Comparison of ENCODE assay signal across 1 cellular context in the genomic region with DNA sequence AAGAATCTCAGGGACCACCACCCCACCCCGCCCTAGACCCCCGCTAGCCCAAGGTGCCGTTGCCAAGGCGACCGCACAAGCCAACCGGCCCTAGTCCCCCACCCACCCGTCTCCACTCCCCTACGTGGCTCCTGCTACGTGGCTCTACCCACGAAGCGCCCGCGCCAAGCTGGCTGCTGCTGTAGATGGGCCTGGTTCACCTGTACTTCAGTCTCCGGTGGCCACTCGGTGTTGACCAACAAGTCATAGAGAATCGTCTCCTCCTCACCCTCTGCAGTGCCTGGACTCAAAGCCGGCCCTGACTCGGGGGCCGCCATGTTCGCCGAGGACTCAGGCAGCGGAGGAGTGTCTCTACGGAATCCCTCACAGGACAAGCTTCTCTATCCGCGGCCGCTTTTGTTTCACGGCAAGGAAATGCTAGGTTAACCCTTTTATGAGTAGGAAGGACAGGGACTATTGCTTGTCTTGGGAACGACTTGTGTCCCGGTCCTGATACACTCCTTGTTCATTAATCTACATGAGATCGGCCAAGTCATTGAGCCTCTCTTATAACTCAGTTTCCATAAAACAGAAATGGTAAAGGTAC.
TF ChIP-seq lines count a peak whose summit lies in the region.

A gene (minus strand): TSS at position 347 of the 586 bp plus-strand sequence. CDS start 30 bp downstream, at position 317.

TF ChIP-seq in K562, 482 proteins besides CTCF, POLR2A, EP300 and RAD21 (continued from another document and continues in another):
- TF ChIP-seq, protein P1, sequence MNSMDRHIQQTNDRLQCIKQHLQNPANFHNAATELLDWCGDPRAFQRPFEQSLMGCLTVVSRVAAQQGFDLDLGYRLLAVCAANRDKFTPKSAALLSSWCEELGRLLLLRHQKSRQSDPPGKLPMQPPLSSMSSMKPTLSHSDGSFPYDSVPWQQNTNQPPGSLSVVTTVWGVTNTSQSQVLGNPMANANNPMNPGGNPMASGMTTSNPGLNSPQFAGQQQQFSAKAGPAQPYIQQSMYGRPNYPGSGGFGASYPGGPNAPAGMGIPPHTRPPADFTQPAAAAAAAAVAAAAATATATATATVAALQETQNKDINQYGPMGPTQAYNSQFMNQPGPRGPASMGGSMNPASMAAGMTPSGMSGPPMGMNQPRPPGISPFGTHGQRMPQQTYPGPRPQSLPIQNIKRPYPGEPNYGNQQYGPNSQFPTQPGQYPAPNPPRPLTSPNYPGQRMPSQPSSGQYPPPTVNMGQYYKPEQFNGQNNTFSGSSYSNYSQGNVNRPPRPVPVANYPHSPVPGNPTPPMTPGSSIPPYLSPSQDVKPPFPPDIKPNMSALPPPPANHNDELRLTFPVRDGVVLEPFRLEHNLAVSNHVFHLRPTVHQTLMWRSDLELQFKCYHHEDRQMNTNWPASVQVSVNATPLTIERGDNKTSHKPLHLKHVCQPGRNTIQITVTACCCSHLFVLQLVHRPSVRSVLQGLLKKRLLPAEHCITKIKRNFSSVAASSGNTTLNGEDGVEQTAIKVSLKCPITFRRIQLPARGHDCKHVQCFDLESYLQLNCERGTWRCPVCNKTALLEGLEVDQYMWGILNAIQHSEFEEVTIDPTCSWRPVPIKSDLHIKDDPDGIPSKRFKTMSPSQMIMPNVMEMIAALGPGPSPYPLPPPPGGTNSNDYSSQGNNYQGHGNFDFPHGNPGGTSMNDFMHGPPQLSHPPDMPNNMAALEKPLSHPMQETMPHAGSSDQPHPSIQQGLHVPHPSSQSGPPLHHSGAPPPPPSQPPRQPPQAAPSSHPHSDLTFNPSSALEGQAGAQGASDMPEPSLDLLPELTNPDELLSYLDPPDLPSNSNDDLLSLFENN (IDR thresholded peaks at IDR 0.05; ENCODE audit: low read depth in 2 of 2, low read length in 2 of 2) = peak in 1 of 2 experiments; percentile 48; a peak in 1 of 4 replicates
- TF ChIP-seq, protein P2, sequence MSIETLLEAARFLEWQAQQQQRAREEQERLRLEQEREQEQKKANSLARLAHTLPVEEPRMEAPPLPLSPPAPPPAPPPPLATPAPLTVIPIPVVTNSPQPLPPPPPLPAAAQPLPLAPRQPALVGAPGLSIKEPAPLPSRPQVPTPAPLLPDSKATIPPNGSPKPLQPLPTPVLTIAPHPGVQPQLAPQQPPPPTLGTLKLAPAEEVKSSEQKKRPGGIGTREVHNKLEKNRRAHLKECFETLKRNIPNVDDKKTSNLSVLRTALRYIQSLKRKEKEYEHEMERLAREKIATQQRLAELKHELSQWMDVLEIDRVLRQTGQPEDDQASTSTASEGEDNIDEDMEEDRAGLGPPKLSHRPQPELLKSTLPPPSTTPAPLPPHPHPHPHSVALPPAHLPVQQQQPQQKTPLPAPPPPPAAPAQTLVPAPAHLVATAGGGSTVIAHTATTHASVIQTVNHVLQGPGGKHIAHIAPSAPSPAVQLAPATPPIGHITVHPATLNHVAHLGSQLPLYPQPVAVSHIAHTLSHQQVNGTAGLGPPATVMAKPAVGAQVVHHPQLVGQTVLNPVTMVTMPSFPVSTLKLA (conservative IDR thresholded peaks at IDR 0.05) = peak; percentile 50 to 55
- TF ChIP-seq ZNF212 (CRISPR knock-in tag; IDR thresholded peaks at IDR 0.05) (no peak), EP400 (IDR thresholded peaks at IDR 0.05) (peak; percentile 74), SIN3B (IDR thresholded peaks at IDR 0.05; ENCODE audit: low read depth) (peak; percentile 83), ZNF584 (CRISPR knock-in tag; IDR thresholded peaks at IDR 0.05; ENCODE audit: low read depth) (0 out of 2 replicates have a peak, but pooled peaks have one; percentile 31), ZNF408 (CRISPR knock-in tag; IDR thresholded peaks at IDR 0.05; ENCODE audit: low read depth) (no peak), RHOXF2B (CRISPR knock-in tag; conservative IDR thresholded peaks at IDR 0.05) (no peak), POLR3G (IDR thresholded peaks at IDR 0.05; ENCODE audit: extremely low read depth, insufficient read length, insufficient replicate concordance) (no peak), MCM5 (IDR thresholded peaks at IDR 0.05; ENCODE audit: low read depth) (no peak), RCOR1 (IDR thresholded peaks at IDR 0.05; ENCODE audit: borderline replicate concordance in 1 of 2, low read depth in 2 of 2, low read length in 2 of 2) (peak in 1 of 2 experiments; percentile 67; a peak in 2 of 4 replicates), ZBTB17 (CRISPR knock-in tag; IDR thresholded peaks at IDR 0.05) (peak; percentile 29; the same call in 1 of the 2 replicates)
- TF ChIP-seq, protein P3, sequence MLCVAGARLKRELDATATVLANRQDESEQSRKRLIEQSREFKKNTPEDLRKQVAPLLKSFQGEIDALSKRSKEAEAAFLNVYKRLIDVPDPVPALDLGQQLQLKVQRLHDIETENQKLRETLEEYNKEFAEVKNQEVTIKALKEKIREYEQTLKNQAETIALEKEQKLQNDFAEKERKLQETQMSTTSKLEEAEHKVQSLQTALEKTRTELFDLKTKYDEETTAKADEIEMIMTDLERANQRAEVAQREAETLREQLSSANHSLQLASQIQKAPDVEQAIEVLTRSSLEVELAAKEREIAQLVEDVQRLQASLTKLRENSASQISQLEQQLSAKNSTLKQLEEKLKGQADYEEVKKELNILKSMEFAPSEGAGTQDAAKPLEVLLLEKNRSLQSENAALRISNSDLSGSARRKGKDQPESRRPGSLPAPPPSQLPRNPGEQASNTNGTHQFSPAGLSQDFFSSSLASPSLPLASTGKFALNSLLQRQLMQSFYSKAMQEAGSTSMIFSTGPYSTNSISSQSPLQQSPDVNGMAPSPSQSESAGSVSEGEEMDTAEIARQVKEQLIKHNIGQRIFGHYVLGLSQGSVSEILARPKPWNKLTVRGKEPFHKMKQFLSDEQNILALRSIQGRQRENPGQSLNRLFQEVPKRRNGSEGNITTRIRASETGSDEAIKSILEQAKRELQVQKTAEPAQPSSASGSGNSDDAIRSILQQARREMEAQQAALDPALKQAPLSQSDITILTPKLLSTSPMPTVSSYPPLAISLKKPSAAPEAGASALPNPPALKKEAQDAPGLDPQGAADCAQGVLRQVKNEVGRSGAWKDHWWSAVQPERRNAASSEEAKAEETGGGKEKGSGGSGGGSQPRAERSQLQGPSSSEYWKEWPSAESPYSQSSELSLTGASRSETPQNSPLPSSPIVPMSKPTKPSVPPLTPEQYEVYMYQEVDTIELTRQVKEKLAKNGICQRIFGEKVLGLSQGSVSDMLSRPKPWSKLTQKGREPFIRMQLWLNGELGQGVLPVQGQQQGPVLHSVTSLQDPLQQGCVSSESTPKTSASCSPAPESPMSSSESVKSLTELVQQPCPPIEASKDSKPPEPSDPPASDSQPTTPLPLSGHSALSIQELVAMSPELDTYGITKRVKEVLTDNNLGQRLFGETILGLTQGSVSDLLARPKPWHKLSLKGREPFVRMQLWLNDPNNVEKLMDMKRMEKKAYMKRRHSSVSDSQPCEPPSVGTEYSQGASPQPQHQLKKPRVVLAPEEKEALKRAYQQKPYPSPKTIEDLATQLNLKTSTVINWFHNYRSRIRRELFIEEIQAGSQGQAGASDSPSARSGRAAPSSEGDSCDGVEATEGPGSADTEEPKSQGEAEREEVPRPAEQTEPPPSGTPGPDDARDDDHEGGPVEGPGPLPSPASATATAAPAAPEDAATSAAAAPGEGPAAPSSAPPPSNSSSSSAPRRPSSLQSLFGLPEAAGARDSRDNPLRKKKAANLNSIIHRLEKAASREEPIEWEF (CRISPR knock-in tag; IDR thresholded peaks at IDR 0.05) = no peak
- TF ChIP-seq, protein P4, sequence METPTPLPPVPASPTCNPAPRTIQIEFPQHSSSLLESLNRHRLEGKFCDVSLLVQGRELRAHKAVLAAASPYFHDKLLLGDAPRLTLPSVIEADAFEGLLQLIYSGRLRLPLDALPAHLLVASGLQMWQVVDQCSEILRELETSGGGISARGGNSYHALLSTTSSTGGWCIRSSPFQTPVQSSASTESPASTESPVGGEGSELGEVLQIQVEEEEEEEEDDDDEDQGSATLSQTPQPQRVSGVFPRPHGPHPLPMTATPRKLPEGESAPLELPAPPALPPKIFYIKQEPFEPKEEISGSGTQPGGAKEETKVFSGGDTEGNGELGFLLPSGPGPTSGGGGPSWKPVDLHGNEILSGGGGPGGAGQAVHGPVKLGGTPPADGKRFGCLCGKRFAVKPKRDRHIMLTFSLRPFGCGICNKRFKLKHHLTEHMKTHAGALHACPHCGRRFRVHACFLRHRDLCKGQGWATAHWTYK (CRISPR knock-in tag; IDR thresholded peaks at IDR 0.05) = peak; percentile 66; the same call in 1 of the 2 replicates
- TF ChIP-seq, protein P5, sequence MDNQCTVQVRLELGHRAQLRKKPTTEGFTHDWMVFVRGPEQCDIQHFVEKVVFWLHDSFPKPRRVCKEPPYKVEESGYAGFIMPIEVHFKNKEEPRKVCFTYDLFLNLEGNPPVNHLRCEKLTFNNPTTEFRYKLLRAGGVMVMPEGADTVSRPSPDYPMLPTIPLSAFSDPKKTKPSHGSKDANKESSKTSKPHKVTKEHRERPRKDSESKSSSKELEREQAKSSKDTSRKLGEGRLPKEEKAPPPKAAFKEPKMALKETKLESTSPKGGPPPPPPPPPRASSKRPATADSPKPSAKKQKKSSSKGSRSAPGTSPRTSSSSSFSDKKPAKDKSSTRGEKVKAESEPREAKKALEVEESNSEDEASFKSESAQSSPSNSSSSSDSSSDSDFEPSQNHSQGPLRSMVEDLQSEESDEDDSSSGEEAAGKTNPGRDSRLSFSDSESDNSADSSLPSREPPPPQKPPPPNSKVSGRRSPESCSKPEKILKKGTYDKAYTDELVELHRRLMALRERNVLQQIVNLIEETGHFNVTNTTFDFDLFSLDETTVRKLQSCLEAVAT (IDR thresholded peaks at IDR 0.05) = peak in 1 of 2 experiments; percentile 17; a peak in 1 of 4 replicates
- TF ChIP-seq, protein P6, sequence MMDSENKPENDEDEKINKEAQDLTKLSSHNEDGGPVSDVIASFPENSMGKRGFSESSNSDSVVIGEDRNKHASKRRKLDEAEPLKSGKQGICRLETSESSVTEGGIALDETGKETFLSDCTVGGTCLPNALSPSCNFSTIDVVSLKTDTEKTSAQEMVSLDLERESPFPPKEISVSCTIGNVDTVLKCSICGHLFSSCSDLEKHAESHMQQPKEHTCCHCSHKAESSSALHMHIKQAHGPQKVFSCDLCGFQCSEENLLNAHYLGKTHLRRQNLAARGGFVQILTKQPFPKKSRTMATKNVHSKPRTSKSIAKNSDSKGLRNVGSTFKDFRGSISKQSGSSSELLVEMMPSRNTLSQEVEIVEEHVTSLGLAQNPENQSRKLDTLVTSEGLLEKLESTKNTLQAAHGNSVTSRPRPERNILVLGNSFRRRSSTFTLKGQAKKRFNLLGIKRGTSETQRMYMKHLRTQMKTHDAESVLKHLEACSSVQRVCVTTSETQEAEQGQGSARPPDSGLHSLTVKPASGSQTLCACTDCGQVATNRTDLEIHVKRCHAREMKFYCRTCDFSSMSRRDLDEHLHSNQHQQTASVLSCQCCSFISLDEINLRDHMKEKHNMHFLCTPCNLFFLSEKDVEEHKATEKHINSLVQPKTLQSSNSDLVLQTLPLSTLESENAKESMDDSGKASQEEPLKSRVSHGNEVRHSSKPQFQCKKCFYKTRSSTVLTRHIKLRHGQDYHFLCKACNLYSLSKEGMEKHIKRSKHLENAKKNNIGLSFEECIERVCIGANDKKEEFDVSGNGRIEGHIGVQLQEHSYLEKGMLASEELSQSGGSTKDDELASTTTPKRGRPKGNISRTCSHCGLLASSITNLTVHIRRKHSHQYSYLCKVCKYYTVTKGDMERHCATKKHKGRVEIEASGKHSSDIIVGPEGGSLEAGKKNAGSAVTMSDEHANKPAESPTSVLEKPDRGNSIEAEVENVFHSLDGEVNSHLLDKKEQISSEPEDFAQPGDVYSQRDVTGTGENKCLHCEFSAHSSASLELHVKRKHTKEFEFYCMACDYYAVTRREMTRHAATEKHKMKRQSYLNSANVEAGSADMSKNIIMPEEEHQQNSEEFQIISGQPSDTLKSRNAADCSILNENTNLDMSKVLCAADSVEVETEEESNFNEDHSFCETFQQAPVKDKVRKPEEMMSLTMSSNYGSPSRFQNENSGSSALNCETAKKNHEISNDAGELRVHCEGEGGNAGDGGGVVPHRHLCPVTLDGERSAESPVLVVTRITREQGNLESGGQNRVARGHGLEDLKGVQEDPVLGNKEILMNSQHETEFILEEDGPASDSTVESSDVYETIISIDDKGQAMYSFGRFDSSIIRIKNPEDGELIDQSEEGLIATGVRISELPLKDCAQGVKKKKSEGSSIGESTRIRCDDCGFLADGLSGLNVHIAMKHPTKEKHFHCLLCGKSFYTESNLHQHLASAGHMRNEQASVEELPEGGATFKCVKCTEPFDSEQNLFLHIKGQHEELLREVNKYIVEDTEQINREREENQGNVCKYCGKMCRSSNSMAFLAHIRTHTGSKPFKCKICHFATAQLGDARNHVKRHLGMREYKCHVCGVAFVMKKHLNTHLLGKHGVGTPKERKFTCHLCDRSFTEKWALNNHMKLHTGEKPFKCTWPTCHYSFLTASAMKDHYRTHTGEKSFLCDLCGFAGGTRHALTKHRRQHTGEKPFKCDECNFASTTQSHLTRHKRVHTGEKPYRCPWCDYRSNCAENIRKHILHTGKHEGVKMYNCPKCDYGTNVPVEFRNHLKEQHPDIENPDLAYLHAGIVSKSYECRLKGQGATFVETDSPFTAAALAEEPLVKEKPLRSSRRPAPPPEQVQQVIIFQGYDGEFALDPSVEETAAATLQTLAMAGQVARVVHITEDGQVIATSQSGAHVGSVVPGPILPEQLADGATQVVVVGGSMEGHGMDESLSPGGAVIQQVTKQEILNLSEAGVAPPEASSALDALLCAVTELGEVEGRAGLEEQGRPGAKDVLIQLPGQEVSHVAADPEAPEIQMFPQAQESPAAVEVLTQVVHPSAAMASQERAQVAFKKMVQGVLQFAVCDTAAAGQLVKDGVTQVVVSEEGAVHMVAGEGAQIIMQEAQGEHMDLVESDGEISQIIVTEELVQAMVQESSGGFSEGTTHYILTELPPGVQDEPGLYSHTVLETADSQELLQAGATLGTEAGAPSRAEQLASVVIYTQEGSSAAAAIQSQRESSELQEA (IDR thresholded peaks at IDR 0.05; ENCODE audit: low read depth) = peak; percentile 96
- TF ChIP-seq, protein P7, sequence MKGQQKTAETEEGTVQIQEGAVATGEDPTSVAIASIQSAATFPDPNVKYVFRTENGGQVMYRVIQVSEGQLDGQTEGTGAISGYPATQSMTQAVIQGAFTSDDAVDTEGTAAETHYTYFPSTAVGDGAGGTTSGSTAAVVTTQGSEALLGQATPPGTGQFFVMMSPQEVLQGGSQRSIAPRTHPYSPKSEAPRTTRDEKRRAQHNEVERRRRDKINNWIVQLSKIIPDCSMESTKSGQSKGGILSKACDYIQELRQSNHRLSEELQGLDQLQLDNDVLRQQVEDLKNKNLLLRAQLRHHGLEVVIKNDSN (CRISPR knock-in tag; IDR thresholded peaks at IDR 0.05) = no peak
- TF ChIP-seq, protein P8, sequence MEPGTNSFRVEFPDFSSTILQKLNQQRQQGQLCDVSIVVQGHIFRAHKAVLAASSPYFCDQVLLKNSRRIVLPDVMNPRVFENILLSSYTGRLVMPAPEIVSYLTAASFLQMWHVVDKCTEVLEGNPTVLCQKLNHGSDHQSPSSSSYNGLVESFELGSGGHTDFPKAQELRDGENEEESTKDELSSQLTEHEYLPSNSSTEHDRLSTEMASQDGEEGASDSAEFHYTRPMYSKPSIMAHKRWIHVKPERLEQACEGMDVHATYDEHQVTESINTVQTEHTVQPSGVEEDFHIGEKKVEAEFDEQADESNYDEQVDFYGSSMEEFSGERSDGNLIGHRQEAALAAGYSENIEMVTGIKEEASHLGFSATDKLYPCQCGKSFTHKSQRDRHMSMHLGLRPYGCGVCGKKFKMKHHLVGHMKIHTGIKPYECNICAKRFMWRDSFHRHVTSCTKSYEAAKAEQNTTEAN (CRISPR knock-in tag; IDR thresholded peaks at IDR 0.05) = 0 out of 2 replicates have a peak, but pooled peaks have one; percentile 48
